In genomic region chr7:108376206-108376605, GRCh38 we compare ENCODE assay signal across 20 cellular contexts.
DNase-seq lines count a peak whose midpoint lies in the region; ATAC-seq, FAIRE-seq and TF ChIP-seq lines count a peak whose summit lies in the region.
"Had no signal": no experiment of that assay in that cellular context is flagged by ENCODE, and none has a peak within 500 bp of the region (broad histone marks: within the 10 kb centered on the region; RNA-seq: fewer than 3 reads in every experiment).

No MANE protein-coding gene starts in this region.

- H3K9me3 ChIP-seq in stomach, result peaks cover 0 to 5% (median 2%) of the 10 kb centered on the region in 4 donors
- H3K9me3 ChIP-seq: BE2C, right lobe of liver had no signal

- no peak for TF ChIP-seq POLR2A in GM12892 (IDR thresholded peaks at IDR 0.05; ENCODE audit: low read depth, low read length)
- TF ChIP-seq POLR2A in stomach (IDR thresholded peaks at IDR 0.05), result no peak

- no peak overlapping the region for H3K27ac ChIP-seq in stomach
- H3K27ac ChIP-seq: KMS-11, parathyroid adenoma, right lobe of liver had no signal

- TF ChIP-seq EP300 in stomach (IDR thresholded peaks at IDR 0.05), result no peak

- no peak for FAIRE-seq in GM12892 (lab: Jason Lieb, UNC)
- FAIRE-seq: urothelium cell line had no signal

- TF ChIP-seq CTCF in cardiac fibroblast (IDR thresholded peaks at IDR 0.05; ENCODE audit: low read depth, low read length) (peak; percentile 8), stomach (IDR thresholded peaks at IDR 0.05) (no peak)

- intact Hi-C loops in stomach (cut with DNase I; ENCODE audit: low total_unique reads), result no loop called here

- no peak overlapping the region for H3K4me3 ChIP-seq in cardiac fibroblast (replicated peaks in 1 of 2; ENCODE audit: low read depth in 2 of 2, low read length in 2 of 2)
- no peak overlapping the region for H3K4me3 ChIP-seq in stomach
- H3K4me3 ChIP-seq: right lobe of liver had no signal

- ATAC-seq in GM18511 (IDR thresholded peaks at IDR 0.05; ENCODE audit: unreplicated experiment) (peak; percentile 25), GM21515 (IDR thresholded peaks at IDR 0.05; ENCODE audit: unreplicated experiment) (no peak)
- ATAC-seq: activated CD8-positive, alpha-beta memory T cell treated with anti-CD3 and anti-CD28 coated beads, Interleukin-2, amount 10 ng/mL, durations not matched to agents 7 days and 5 days; HCT116; naive thymus-derived CD8-positive, alpha-beta T cell; right lobe of liver; Right ventricle myocardium inferior had no signal

- no peaks in the 10 kb centered on the region for H3K27me3 ChIP-seq in stomach
- H3K27me3 ChIP-seq: BE2C, right lobe of liver had no signal

- no peaks in the 10 kb centered on the region for H3K4me1 ChIP-seq in stomach
- H3K4me1 ChIP-seq: parathyroid adenoma, right lobe of liver had no signal

- DNase-seq in NCI-H1417 (lab: John Stamatoyannopoulos, UW), result peak; percentile 22 to 53 (median 42)
- no peak for DNase-seq in NCI-H1417 treated with DMSO at 0.1 percent for 48 hours (lab: John Stamatoyannopoulos, UW)
- DNase-seq in NCI-H2107 treated with DMSO at 0.1 percent for 48 hours (lab: John Stamatoyannopoulos, UW; ENCODE audit: unreplicated experiment), result peak; percentile 69
- no peak for DNase-seq in cardiac fibroblast (ENCODE audit: low read depth in 2 of 2)
- no peak for DNase-seq in GM12892 (ENCODE audit: insufficient read length)
- DNase-seq in stomach, result no peak
- DNase-seq: activated CD8-positive, alpha-beta memory T cell treated with anti-CD3 and anti-CD28 coated beads, Interleukin-2, amount 10 ng/mL, durations not matched to agents 7 days and 5 days; BE2C; GDM1; naive thymus-derived CD8-positive, alpha-beta T cell; NCI-H446 treated with DMSO at 0.1 percent for 48 hours; right lobe of liver; stimulated activated CD4-positive, alpha-beta T cell treated with anti-CD3 and anti-CD28 coated beads, Interleukin-15, amount 100 ng/mL, for 24 hours had no signal

- H3K36me3 ChIP-seq in stomach, result no peaks in the 10 kb centered on the region
- H3K36me3 ChIP-seq: BE2C, right lobe of liver had no signal

Comparison
In these comparisons a context has a peak if more than half of its experiments do, and no peak if none do; other contexts are left out.
1. DNase-seq: peak in NCI-H1417 (3 of 3) and NCI-H2107 treated with DMSO at 0.1 percent for 48 hours (single experiment); none in NCI-H1417 treated with DMSO at 0.1 percent for 48 hours (single experiment), cardiac fibroblast (0 of 2), GM12892 (single experiment) and stomach (single experiment).